In the genomic region with DNA sequence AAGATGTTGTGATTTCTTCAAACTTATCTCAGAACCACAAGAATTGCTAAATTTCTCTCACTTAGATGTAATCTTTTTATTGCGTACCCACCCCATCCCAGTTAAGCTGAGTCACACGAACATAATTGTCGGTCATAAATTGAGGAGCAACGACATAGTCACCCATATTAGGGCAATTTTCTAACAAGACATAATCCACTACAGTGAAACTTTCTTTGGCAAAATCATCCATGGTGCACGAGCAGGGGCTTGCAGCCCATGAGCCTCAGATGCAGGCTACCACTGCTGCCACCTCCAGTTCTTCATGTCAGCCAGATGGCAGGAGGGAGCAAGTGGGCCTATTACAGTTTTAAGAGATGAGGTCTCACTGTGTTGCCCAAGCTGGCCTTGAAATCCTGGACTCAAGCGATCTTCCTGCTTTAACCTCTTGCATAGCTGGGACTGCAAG, we compare ENCODE assay signal across 11 cellular contexts.
A peak's percentile ranks its signal among the peaks of the same experiment; 100 is the strongest.
DNase-seq lines count a peak whose midpoint lies in the region; TF ChIP-seq lines count a peak whose summit lies in the region.
"Had no signal": no experiment of that assay in that cellular context is flagged by ENCODE, and none has a peak within 500 bp of the region (broad histone marks: within the 10 kb centered on the region; RNA-seq: fewer than 3 reads in every experiment).

No MANE protein-coding gene starts in this region.

- no peak overlapping the region for H3K9ac ChIP-seq in fibroblast of lung (ENCODE audit: insufficient read depth, low read length)
- H3K9ac ChIP-seq: KMS-11 had no signal

- intact Hi-C loops in transverse colon (cut with DNase I; ENCODE audit: low total_unique reads): no loop called here

- no peak overlapping the region for H3K4me3 ChIP-seq in fibroblast of lung (replicated peaks in 1 of 4; ENCODE audit: control extremely low read depth in 1 of 4, insufficient read depth in 1 of 4, low read depth in 3 of 4, low read length in 4 of 4)
- no peak overlapping the region for H3K4me3 ChIP-seq in transverse colon

- no peak overlapping the region for H3K4me2 ChIP-seq in fibroblast of lung (ENCODE audit: extremely low read depth, insufficient read depth, low read length)
- H3K4me2 ChIP-seq: KMS-11 had no signal

- no peak overlapping the region for H2AFZ ChIP-seq in fibroblast of lung (ENCODE audit: low read length)

- no peaks in the 10 kb centered on the region for H3K27me3 ChIP-seq in fibroblast of lung (ENCODE audit: control insufficient read depth, insufficient read depth, low read length)
- no peaks in the 10 kb centered on the region for H3K27me3 ChIP-seq in transverse colon

- DNase-seq in DMS 273 (lab: John Stamatoyannopoulos, UW; ENCODE audit: unreplicated experiment) (peak; percentile 37), DMS 273 treated with DMSO at 0.1 percent for 48 hours (lab: John Stamatoyannopoulos, UW) (no peak), NOMO-1 treated with dmso at 0.1 percent for 144 hours (lab: John Stamatoyannopoulos, UW; ENCODE audit: unreplicated experiment) (peak; percentile 85), fibroblast of lung (ENCODE audit: low read depth in 2 of 2) (peak; percentile 69 to 71), transverse colon (peak; percentile 10), mucosa of gallbladder (ENCODE audit: low spot score) (no peak)
- DNase-seq in stimulated activated CD4-positive, alpha-beta T cell treated with anti-CD3 and anti-CD28 coated beads, Interleukin-1b, Interleukin-23, amount 100 ng/mL, for 48 hours: no peak
- DNase-seq in activated CD4-positive, alpha-beta T cell treated with anti-CD3 and anti-CD28 coated beads, Interleukin-2, amount 50 U/mL, for 1 hour: no peak
- DNase-seq: NCI-H510A treated with DMSO at 0.1 percent for 48 hours had no signal

- H3K36me3 ChIP-seq in fibroblast of lung (ENCODE audit: control insufficient read depth, insufficient read depth, low read length): peaks cover 9% of the 10 kb centered on the region
- H3K36me3 ChIP-seq in transverse colon: peaks cover 0 to 17% (median 0%) of the 10 kb centered on the region in 4 donors

- no peaks in the 10 kb centered on the region for H4K20me1 ChIP-seq in fibroblast of lung (ENCODE audit: control insufficient read depth, extremely low read depth, insufficient read depth, low read length)

- no peak overlapping the region for H3K27ac ChIP-seq in fibroblast of lung (ENCODE audit: insufficient read depth, low read length)
- peak overlapping the region in 3 of 4 donors; percentile 7 to 66 (median 47) for H3K27ac ChIP-seq in transverse colon
- H3K27ac ChIP-seq: 22Rv1, KMS-11 had no signal

- no peak for TF ChIP-seq EP300 in transverse colon (IDR thresholded peaks at IDR 0.05; ENCODE audit: low read depth)

- no peak for TF ChIP-seq POLR2A in transverse colon (IDR thresholded peaks at IDR 0.05)

- 51 to 61% methylated on average over 4 to 6 of the region's 6 CpGs for WGBS in transverse colon (ENCODE audit: low coverage in 1 of 2), 2 donors

- in situ Hi-C loops in transverse colon (cut with MboI; ENCODE audit: low pct_ligation_motif_present in 1 of 4, low pct_unique_long_range_greater_than_20kb in 1 of 4, low sequenced_read_pairs in 3 of 4): no loop called here

- H3K79me2 ChIP-seq in fibroblast of lung (ENCODE audit: control insufficient read depth, insufficient read depth, low read length): no peaks in the 10 kb centered on the region

- TF ChIP-seq CTCF in fibroblast of lung (conservative IDR thresholded peaks at IDR 0.05 in 1 of 2, IDR thresholded peaks at IDR 0.05 in 1 of 2; ENCODE audit: low read depth in 1 of 2, low read length in 2 of 2): peak in 1 of 2 donors; percentile 6
- no peak for TF ChIP-seq CTCF in transverse colon (IDR thresholded peaks at IDR 0.05)

- no peaks in the 10 kb centered on the region for H3K9me3 ChIP-seq in fibroblast of lung (ENCODE audit: control insufficient read depth, insufficient read depth, low read depth, low read length)
- no peaks in the 10 kb centered on the region for H3K9me3 ChIP-seq in transverse colon

- H3K4me1 ChIP-seq in fibroblast of lung (ENCODE audit: control insufficient read depth, extremely low read depth, insufficient read depth, low read length) (no peaks in the 10 kb centered on the region), transverse colon (peaks cover 0 to 12% (median 10%) of the 10 kb centered on the region in 4 donors)

Comparison
In these comparisons a context has a peak if more than half of its experiments do, and no peak if none do; other contexts are left out.
1. DNase-seq: peak in DMS 273 (single experiment), NOMO-1 treated with dmso at 0.1 percent for 144 hours (single experiment), fibroblast of lung (2 of 2) and transverse colon (single experiment); none in DMS 273 treated with DMSO at 0.1 percent for 48 hours (single experiment), mucosa of gallbladder (single experiment), stimulated activated CD4-positive, alpha-beta T cell treated with anti-CD3 and anti-CD28 coated beads, Interleukin-1b, Interleukin-23, amount 100 ng/mL, for 48 hours (single experiment) and activated CD4-positive, alpha-beta T cell treated with anti-CD3 and anti-CD28 coated beads, Interleukin-2, amount 50 U/mL, for 1 hour (single experiment).